In genomic region chr9:37010180-37010579, GRCh38 we compare ENCODE assay signal across 1 cellular context.
TF ChIP-seq lines count a peak whose summit lies in the region.

No MANE protein-coding gene starts in this region.

TF ChIP-seq in HepG2, 621 proteins besides CTCF, POLR2A, EP300 and RAD21 (continued from another document):
- TF ChIP-seq PRDM10 (CRISPR knock-in tag; IDR thresholded peaks at IDR 0.05; ENCODE audit: low read depth) (no peak), CBFB (CRISPR knock-in tag; IDR thresholded peaks at IDR 0.05) (no peak), ZNF260 (CRISPR knock-in tag; IDR thresholded peaks at IDR 0.05; ENCODE audit: borderline replicate concordance, low read depth) (no peak), ZNF232 (CRISPR knock-in tag; IDR thresholded peaks at IDR 0.05; ENCODE audit: borderline replicate concordance) (no peak), ZNF772 (CRISPR knock-in tag; IDR thresholded peaks at IDR 0.05) (no peak), KDM1A (CRISPR knock-in tag; IDR thresholded peaks at IDR 0.05) (no peak), CENPBD1 (CRISPR knock-in tag; IDR thresholded peaks at IDR 0.05; ENCODE audit: borderline replicate concordance, low read depth) (no peak)
